In the genomic region with DNA sequence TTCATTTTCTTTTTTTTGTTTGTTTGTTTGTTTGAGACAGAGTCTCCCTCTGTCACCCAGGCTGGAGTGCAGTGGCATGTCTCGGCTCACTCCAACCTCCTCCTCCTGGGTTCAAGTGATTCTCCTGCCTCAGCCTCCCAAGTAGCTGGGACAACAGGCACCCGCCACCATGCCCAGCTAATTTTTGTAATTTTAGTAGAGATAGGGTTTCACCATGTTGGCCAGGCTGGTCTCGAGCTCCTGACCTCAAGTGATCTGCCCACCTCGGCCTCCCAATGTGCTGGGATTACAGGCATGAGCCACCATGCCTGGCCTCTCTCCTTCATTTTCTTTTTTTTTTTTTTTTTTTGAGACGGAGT, we compare ENCODE assay signal across 6 cellular contexts.
A peak's percentile ranks its signal among the peaks of the same experiment; 100 is the strongest.
DNase-seq lines count a peak whose midpoint lies in the region; ATAC-seq, FAIRE-seq and TF ChIP-seq lines count a peak whose summit lies in the region.
"Not testable (repeated sequence)": the region's sequence is repeated elsewhere in the genome, so short reads cannot be mapped to it uniquely, and the experiment has no call there.

No MANE protein-coding gene starts in this region.

- not testable (repeated sequence) for H3K79me1 ChIP-seq in trophoblast cell (ENCODE audit: low read length)

- BruUV-seq in K562 (replicated peaks; lab: Mats Ljungman, UMichigan) = not testable (repeated sequence)

- not testable (repeated sequence) for DNase-seq in A549 (ENCODE audit: low read depth in 1 of 2, low spot score in 1 of 2); RWPE2 (ENCODE audit: low spot score); K562 (ENCODE audit: extremely low read depth in 1 of 4, low spot score in 3 of 4); cardiac muscle cell (ENCODE audit: low read depth in 1 of 2, low spot score in 1 of 2); trophoblast cell

- H3K79me2 ChIP-seq in K562 (ENCODE audit: control insufficient read depth, insufficient read depth, low read length); trophoblast cell (ENCODE audit: control insufficient read depth, insufficient read depth, low read length, poor library complexity): not testable (repeated sequence)

- H3K14ac ChIP-seq in trophoblast cell (ENCODE audit: low read length) = not testable (repeated sequence)

- not testable (repeated sequence) for H3K36me3 ChIP-seq in HEK293 (ENCODE audit: control insufficient read depth in 2 of 2, insufficient read depth in 1 of 2, low read length in 2 of 2); RWPE2 (ENCODE audit: low read depth); K562 (ENCODE audit: control insufficient read depth, insufficient read depth, low read length); cardiac muscle cell; trophoblast cell (ENCODE audit: control insufficient read depth in 1 of 2, insufficient read depth in 2 of 2, low read length in 2 of 2)

- CTCF ChIA-PET in A549 (lab: Yijun Ruan, JAX) = interaction anchor here (0.6 kb wide), 1 partner anchor 65 kb away, joined by 5 read pairs; no protein-coding TSS in a partner anchor
- CTCF ChIA-PET in HEK293 (lab: Yijun Ruan, JAX); K562 (lab: Yijun Ruan, JAX; ENCODE audit: low intra/inter-chr PET ratio): not testable (repeated sequence)

- not testable (repeated sequence) for H3K9me3 ChIP-seq in A549; HEK293 (ENCODE audit: control insufficient read depth, insufficient read depth, low read depth, low read length); RWPE2 (ENCODE audit: severe bottlenecking); K562 (replicated peaks; ENCODE audit: control insufficient read depth, insufficient read depth, low read depth, low read length); cardiac muscle cell (ENCODE audit: low read depth); trophoblast cell (ENCODE audit: insufficient read depth, low read depth, low read length)

- not testable (repeated sequence) for H2AK5ac ChIP-seq in trophoblast cell (ENCODE audit: low read length)

- H4K12ac ChIP-seq in trophoblast cell (ENCODE audit: low read depth, low read length) = not testable (repeated sequence)

- POLR2A ChIA-PET in A549 (lab: Yijun Ruan, JAX); K562 (lab: Yijun Ruan, JAX): not testable (repeated sequence)
- POLR2A ChIA-PET in HEK293 (lab: Yijun Ruan, JAX) = interaction anchor here (0.7 kb wide), 1 partner anchor 295 kb away, joined by 6 read pairs; no protein-coding TSS in a partner anchor

- H3K9ac ChIP-seq in K562 (ENCODE audit: insufficient read depth in 1 of 2, low read depth in 2 of 2, low read length in 2 of 2) = peak overlapping the region in 1 of 2 experiments; percentile 56; a peak in 2 of 4 replicates
- not testable (repeated sequence) for H3K9ac ChIP-seq in trophoblast cell (ENCODE audit: low read length)

- WGBS in A549 (ENCODE audit: missing lambda C conversion rate) = 94% methylated on average over 5 of the region's 5 CpGs
- 49% methylated on average over 2 of the region's 5 CpGs for WGBS in K562 (ENCODE audit: insufficient coverage, low coverage, missing lambda C conversion rate)
- WGBS in trophoblast cell (ENCODE audit: extremely low coverage, insufficient coverage, insufficient read length) = no CpG with 5 or more reads among the region's 5 CpGs

- not testable (repeated sequence) for TF ChIP-seq POLR2A in A549 (IDR thresholded peaks at IDR 0.05; ENCODE audit: low read length); K562 (conservative IDR thresholded peaks at IDR 0.05)

- H4K20me1 ChIP-seq in K562 (replicated peaks; ENCODE audit: control insufficient read depth, insufficient read depth, low read length) = not testable (repeated sequence)

- TF ChIP-seq EP300 in A549 (IDR thresholded peaks at IDR 0.05); K562 (IDR thresholded peaks at IDR 0.05; ENCODE audit: low read length): not testable (repeated sequence)

- H3K27ac ChIP-seq in A549 (peak overlapping the region; percentile 62 to 79; a peak in 4 of 6 replicates), RWPE2 (ENCODE audit: poor library complexity, severe bottlenecking) (peak overlapping the region; percentile 79), K562 (ENCODE audit: extremely low read depth, low read depth, low read length) (peak overlapping the region; percentile 86), cardiac muscle cell (peak overlapping the region; percentile 52), trophoblast cell (ENCODE audit: low read depth, low read length) (peak overlapping the region; percentile 52)
- not testable (repeated sequence) for H3K27ac ChIP-seq in HEK293 (ENCODE audit: extremely low read depth, low read depth, low read length)

- H3K4me1 ChIP-seq in A549 (peaks cover 23% of the 10 kb centered on the region), RWPE2 (ENCODE audit: insufficient read depth, poor library complexity, severe bottlenecking) (peaks cover 17% of the 10 kb centered on the region), K562 (replicated peaks in 1 of 2; ENCODE audit: control insufficient read depth in 2 of 2, insufficient read depth in 2 of 2, low read length in 2 of 2) (peaks cover 3 to 30% of the 10 kb centered on the region in 2 experiments; a peak in 3 of 5 replicates)
- not testable (repeated sequence) for H3K4me1 ChIP-seq in HEK293 (ENCODE audit: control insufficient read depth, insufficient read depth, low read length); cardiac muscle cell (ENCODE audit: low read depth); trophoblast cell (ENCODE audit: control insufficient read depth in 1 of 2, insufficient read depth in 2 of 2, low read length in 2 of 2)

- in situ Hi-C loops in K562 (cut with MboI) = not testable (repeated sequence)

- H2BK12ac ChIP-seq in trophoblast cell (ENCODE audit: low read length) = not testable (repeated sequence)

- TF ChIP-seq CTCF in A549 (IDR thresholded peaks at IDR 0.05); HEK293 (tag by site-specific recombination; IDR thresholded peaks at IDR 0.05); RWPE2 (IDR thresholded peaks at IDR 0.05; ENCODE audit: poor library complexity, severe bottlenecking); K562 (IDR thresholded peaks at IDR 0.05 in 2 of 3, conservative IDR thresholded peaks at IDR 0.05 in 1 of 3; ENCODE audit: insufficient read depth in 2 of 3, low read depth in 1 of 3, low read length in 3 of 3); cardiac muscle cell (IDR thresholded peaks at IDR 0.05; ENCODE audit: low read depth, low read length): not testable (repeated sequence)

- FAIRE-seq in A549 (lab: Jason Lieb, UNC); K562 (lab: Jason Lieb, UNC): not testable (repeated sequence)

- H4K8ac ChIP-seq in trophoblast cell (ENCODE audit: low read depth, low read length) = not testable (repeated sequence)

- ATAC-seq in A549; RWPE2 (ENCODE audit: low read depth); K562: not testable (repeated sequence)

- H3K4me2 ChIP-seq in A549 (peak overlapping the region; percentile 44; the same call in 2 of the 3 replicates), K562 (ENCODE audit: insufficient read depth, low read length) (peak overlapping the region; percentile 18)
- not testable (repeated sequence) for H3K4me2 ChIP-seq in trophoblast cell (ENCODE audit: low read length)

- not testable (repeated sequence) for TF ChIP-seq RAD21 in A549 (conservative IDR thresholded peaks at IDR 0.05 in 1 of 2, IDR thresholded peaks at IDR 0.05 in 1 of 2); K562 (CRISPR knock-in tag; conservative IDR thresholded peaks at IDR 0.05 in 1 of 2, IDR thresholded peaks at IDR 0.05 in 1 of 2)

- not testable (repeated sequence) for H3K4me3 ChIP-seq in A549; HEK293 (ENCODE audit: low read depth, low read length); RWPE2 (ENCODE audit: severe bottlenecking); K562; cardiac muscle cell; trophoblast cell (ENCODE audit: low read depth, low read length)

- not testable (repeated sequence) for H3K4ac ChIP-seq in trophoblast cell (ENCODE audit: low read depth, low read length)

- not testable (repeated sequence) for H3K18ac ChIP-seq in trophoblast cell (ENCODE audit: low read length)

- H2BK5ac ChIP-seq in trophoblast cell (ENCODE audit: low read depth, low read length, poor library complexity) = not testable (repeated sequence)

- intact Hi-C loops in K562 (cut with micrococcal nuclease) = not testable (repeated sequence)

- H4K91ac ChIP-seq in trophoblast cell (ENCODE audit: low read depth, low read length) = not testable (repeated sequence)

- H2BK120ac ChIP-seq in trophoblast cell (ENCODE audit: insufficient read depth, low read length, poor library complexity) = not testable (repeated sequence)

- H3K27me3 ChIP-seq in RWPE2 (ENCODE audit: insufficient read depth, poor library complexity, severe bottlenecking); K562 (ENCODE audit: control insufficient read depth in 2 of 2, insufficient read depth in 2 of 2, low read length in 2 of 2); cardiac muscle cell; trophoblast cell (ENCODE audit: insufficient read depth, low read length): not testable (repeated sequence)

- not testable (repeated sequence) for H2AFZ ChIP-seq in K562 (ENCODE audit: low read depth, low read length); trophoblast cell (ENCODE audit: insufficient read depth, low read length, poor library complexity)

- H3K9me1 ChIP-seq in K562 (ENCODE audit: control insufficient read depth, insufficient read depth, low read length) = not testable (repeated sequence)

- not testable (repeated sequence) for H3K23ac ChIP-seq in trophoblast cell (ENCODE audit: low read length)

TF ChIP-seq in HEK293, 187 proteins besides CTCF, POLR2A, EP300 and RAD21:
- 0 out of 2 replicates have a peak, but pooled peaks have one; percentile 0 for TF ChIP-seq KLF8 (tag by site-specific recombination; IDR thresholded peaks at IDR 0.05)

TF ChIP-seq in K562, 482 proteins besides CTCF, POLR2A, EP300 and RAD21 (continues in another document):
- peak; percentile 80 for TF ChIP-seq NFRKB (IDR thresholded peaks at IDR 0.05; ENCODE audit: low read depth)
